9 cellular contexts compared by ENCODE assay signal in the genomic region with DNA sequence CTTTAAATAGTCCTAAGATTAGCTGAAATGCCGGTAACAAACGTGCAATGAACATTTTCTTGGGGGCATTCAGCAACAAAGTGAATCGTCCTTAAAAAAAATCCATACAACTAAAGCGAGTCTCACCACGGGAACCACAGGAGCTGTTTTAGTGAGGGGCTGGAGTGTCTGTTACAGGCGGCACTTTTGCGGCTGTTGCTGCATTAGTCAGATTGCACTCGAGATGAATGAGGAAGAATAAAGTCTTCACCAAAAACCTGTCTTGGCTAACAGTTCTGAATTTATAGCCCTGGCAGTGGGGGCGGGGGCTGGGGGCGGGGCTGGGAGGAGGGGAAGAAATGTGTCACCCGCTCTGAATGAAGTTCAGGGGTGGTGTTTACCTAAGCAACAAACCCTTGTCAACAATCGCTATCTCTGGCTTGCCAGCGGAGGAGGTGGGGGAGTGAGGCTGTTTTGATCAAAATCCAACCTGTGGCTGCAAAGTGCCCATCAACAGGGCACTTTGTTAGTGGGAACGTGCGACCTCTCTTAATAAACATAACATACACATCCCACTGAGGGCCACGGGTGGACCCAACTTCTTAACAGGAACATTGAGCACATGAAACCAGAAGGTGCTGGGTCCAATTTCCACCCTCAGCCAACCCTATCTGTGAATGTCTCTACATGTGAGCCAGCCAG. TPM values are rescaled to one million over a fixed set of nuclear protein-coding genes. Genes with fewer than 3 reads are reported as not detected.
DNase-seq lines count a peak whose midpoint lies in the region; ATAC-seq, FAIRE-seq and TF ChIP-seq lines count a peak whose summit lies in the region.
"Had no signal": no experiment of that assay in that cellular context is flagged by ENCODE, and none has a peak within 500 bp of the region (broad histone marks: within the 10 kb centered on the region; RNA-seq: fewer than 3 reads in every experiment).

No MANE protein-coding gene starts in this region.

- peak overlapping the region; percentile 84 for H3K9ac ChIP-seq in astrocyte (ENCODE audit: low read length)

- peaks cover 16% of the 10 kb centered on the region for H3K4me1 Mint-ChIP-seq in astrocyte (ENCODE audit: low read depth, unreplicated experiment)

- H3K36me3 Mint-ChIP-seq in astrocyte (ENCODE audit: low read depth, unreplicated experiment): peaks cover 2% of the 10 kb centered on the region

- TF ChIP-seq CTCF in astrocyte (IDR thresholded peaks at IDR 0.05; ENCODE audit: insufficient read depth, low read depth, low read length) (no peak), right lobe of liver (IDR thresholded peaks at IDR 0.05) (no peak)

- peak; percentile 78 to 81 (median 79) for ATAC-seq in right lobe of liver
- no peak for ATAC-seq in HG02623 (IDR thresholded peaks at IDR 0.05; ENCODE audit: unreplicated experiment)
- no peak for ATAC-seq in HG03457 (IDR thresholded peaks at IDR 0.05; ENCODE audit: unreplicated experiment)

- peaks cover 60% of the 10 kb centered on the region for H3K4me1 ChIP-seq in astrocyte (ENCODE audit: insufficient read depth, low read length)
- H3K4me1 ChIP-seq in right lobe of liver: peaks cover 0 to 28% (median 6%) of the 10 kb centered on the region in 4 donors

- no peaks in the 10 kb centered on the region for H3K9me3 ChIP-seq in astrocyte (ENCODE audit: insufficient read depth, low read depth, low read length)
- no peaks in the 10 kb centered on the region for H3K9me3 ChIP-seq in right lobe of liver

- H3K36me3 ChIP-seq in astrocyte (ENCODE audit: insufficient read depth, low read length): no peaks in the 10 kb centered on the region
- no peaks in the 10 kb centered on the region for H3K36me3 ChIP-seq in right lobe of liver

- no peak overlapping the region for H2AFZ ChIP-seq in astrocyte (ENCODE audit: low read depth, low read length)

- peaks cover 6% of the 10 kb centered on the region for H3K9me3 Mint-ChIP-seq in astrocyte (ENCODE audit: unreplicated experiment)

- peak overlapping the region; percentile 54 for H3K27ac Mint-ChIP-seq in astrocyte (ENCODE audit: unreplicated experiment)

- peak; percentile 27 for DNase-seq in NCI-H146 (lab: John Stamatoyannopoulos, UW)
- DNase-seq in NCI-H146 treated with DMSO at 0.1 percent for 48 hours (lab: John Stamatoyannopoulos, UW; ENCODE audit: unreplicated experiment): no peak
- peak; percentile 16 for DNase-seq in T follicular helper cell (ENCODE audit: low read depth)
- DNase-seq in astrocyte (ENCODE audit: low read depth): peak; percentile 69
- peak; percentile 61 to 80 (median 79) for DNase-seq in right lobe of liver
- DNase-seq in stimulated activated CD8-positive, alpha-beta memory T cell treated with anti-CD3 and anti-CD28 coated beads, Interleukin-15, amount 100 ng/mL, for 48 hours (ENCODE audit: low read depth in 2 of 2): peak; percentile 37 to 48

- H3K4me2 ChIP-seq in astrocyte (ENCODE audit: low read length): peak overlapping the region; percentile 74

- H3K27me3 Mint-ChIP-seq in astrocyte (ENCODE audit: low read depth, unreplicated experiment): peaks cover 41% of the 10 kb centered on the region

- peak overlapping the region; percentile 94 for H3K27ac ChIP-seq in astrocyte (ENCODE audit: low read depth, low read length)
- peak overlapping the region; percentile 47 to 81 (median 74) for H3K27ac ChIP-seq in right lobe of liver

- H3K79me2 ChIP-seq in astrocyte (ENCODE audit: insufficient read depth, low read length): peaks cover 3% of the 10 kb centered on the region

- H4K20me1 ChIP-seq in astrocyte (ENCODE audit: insufficient read depth, low read length): no peaks in the 10 kb centered on the region

- intact Hi-C loops in right lobe of liver (cut with DNase I): no loop called here

- no peak for FAIRE-seq in astrocyte (lab: Jason Lieb, UNC)
- FAIRE-seq: A204.1 had no signal

- H3K4me3 Mint-ChIP-seq in astrocyte (ENCODE audit: unreplicated experiment): no peak overlapping the region

- no peak for TF ChIP-seq POLR2A in right lobe of liver (IDR thresholded peaks at IDR 0.05)

- WGBS in right lobe of liver (ENCODE audit: insufficient coverage, low coverage, low lambda C conversion rate, missing lambda C conversion rate): 9% methylated on average over 12 of the region's 16 CpGs

- H3K4me3 ChIP-seq in astrocyte (ENCODE audit: insufficient read depth, low read depth, low read length) (no peak overlapping the region), right lobe of liver (peak overlapping the region; percentile 14 to 35 (median 29))

- H3K27me3 ChIP-seq in astrocyte (ENCODE audit: insufficient read depth, low read length) (no peaks in the 10 kb centered on the region), right lobe of liver (no peaks in the 10 kb centered on the region)

RNA-seq across cellular contexts. Expression of a gene that starts 44.5 kb away (rescaled TPM):
- total RNA-seq in astrocyte (3.2 and 3.3 TPM in 2 replicates), right lobe of liver (1 to 10 TPM; 1.6 to 2.9 (median 1.9) TPM)

Comparison
In these comparisons a context has a peak if more than half of its experiments do, and no peak if none do; other contexts are left out.
1. ATAC-seq: peak in right lobe of liver (4 of 4); none in HG02623 (single experiment) and HG03457 (single experiment).